1 cellular context compared by ENCODE assay signal in the genomic region with DNA sequence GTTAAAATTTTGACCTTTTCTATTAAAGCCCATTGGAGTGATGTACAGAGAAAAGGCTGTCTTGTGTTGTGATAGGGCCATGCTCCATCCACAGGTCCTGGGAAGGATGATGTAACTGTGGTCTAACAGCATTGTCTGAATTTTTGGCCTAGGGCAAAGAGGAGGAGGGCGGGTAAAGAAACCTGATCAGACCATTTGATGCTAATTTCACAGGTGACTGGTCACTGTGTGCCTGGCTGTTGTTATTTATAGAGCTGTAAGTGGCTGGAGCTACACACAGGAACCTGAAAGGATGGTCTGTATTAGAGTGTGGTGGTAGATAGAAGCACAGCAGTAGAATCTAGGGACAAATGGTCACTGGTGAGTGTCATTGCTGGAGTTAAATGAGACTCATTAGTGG.
TF ChIP-seq lines count a peak whose summit lies in the region.

No MANE protein-coding gene starts in this region.

TF ChIP-seq in WTC11, 78 proteins besides CTCF, POLR2A, EP300 and RAD21 (continued from another document):
- TF ChIP-seq, protein P1, sequence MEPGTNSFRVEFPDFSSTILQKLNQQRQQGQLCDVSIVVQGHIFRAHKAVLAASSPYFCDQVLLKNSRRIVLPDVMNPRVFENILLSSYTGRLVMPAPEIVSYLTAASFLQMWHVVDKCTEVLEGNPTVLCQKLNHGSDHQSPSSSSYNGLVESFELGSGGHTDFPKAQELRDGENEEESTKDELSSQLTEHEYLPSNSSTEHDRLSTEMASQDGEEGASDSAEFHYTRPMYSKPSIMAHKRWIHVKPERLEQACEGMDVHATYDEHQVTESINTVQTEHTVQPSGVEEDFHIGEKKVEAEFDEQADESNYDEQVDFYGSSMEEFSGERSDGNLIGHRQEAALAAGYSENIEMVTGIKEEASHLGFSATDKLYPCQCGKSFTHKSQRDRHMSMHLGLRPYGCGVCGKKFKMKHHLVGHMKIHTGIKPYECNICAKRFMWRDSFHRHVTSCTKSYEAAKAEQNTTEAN (CRISPR knock-in tag; IDR thresholded peaks at IDR 0.05), result no peak
- TF ChIP-seq TP53 (CRISPR knock-in tag; IDR thresholded peaks at IDR 0.05) (no peak), RORB (CRISPR knock-in tag; IDR thresholded peaks at IDR 0.05) (no peak), ZBTB21 (CRISPR knock-in tag; IDR thresholded peaks at IDR 0.05; ENCODE audit: borderline replicate concordance) (no peak), GABPB1 (CRISPR knock-in tag; IDR thresholded peaks at IDR 0.05) (no peak), KAT7 (CRISPR knock-in tag; IDR thresholded peaks at IDR 0.05; ENCODE audit: borderline replicate concordance) (no peak)
- TF ChIP-seq, protein P2, sequence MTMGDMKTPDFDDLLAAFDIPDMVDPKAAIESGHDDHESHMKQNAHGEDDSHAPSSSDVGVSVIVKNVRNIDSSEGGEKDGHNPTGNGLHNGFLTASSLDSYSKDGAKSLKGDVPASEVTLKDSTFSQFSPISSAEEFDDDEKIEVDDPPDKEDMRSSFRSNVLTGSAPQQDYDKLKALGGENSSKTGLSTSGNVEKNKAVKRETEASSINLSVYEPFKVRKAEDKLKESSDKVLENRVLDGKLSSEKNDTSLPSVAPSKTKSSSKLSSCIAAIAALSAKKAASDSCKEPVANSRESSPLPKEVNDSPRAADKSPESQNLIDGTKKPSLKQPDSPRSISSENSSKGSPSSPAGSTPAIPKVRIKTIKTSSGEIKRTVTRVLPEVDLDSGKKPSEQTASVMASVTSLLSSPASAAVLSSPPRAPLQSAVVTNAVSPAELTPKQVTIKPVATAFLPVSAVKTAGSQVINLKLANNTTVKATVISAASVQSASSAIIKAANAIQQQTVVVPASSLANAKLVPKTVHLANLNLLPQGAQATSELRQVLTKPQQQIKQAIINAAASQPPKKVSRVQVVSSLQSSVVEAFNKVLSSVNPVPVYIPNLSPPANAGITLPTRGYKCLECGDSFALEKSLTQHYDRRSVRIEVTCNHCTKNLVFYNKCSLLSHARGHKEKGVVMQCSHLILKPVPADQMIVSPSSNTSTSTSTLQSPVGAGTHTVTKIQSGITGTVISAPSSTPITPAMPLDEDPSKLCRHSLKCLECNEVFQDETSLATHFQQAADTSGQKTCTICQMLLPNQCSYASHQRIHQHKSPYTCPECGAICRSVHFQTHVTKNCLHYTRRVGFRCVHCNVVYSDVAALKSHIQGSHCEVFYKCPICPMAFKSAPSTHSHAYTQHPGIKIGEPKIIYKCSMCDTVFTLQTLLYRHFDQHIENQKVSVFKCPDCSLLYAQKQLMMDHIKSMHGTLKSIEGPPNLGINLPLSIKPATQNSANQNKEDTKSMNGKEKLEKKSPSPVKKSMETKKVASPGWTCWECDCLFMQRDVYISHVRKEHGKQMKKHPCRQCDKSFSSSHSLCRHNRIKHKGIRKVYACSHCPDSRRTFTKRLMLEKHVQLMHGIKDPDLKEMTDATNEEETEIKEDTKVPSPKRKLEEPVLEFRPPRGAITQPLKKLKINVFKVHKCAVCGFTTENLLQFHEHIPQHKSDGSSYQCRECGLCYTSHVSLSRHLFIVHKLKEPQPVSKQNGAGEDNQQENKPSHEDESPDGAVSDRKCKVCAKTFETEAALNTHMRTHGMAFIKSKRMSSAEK (CRISPR knock-in tag; IDR thresholded peaks at IDR 0.05; ENCODE audit: borderline replicate concordance), result no peak
